ENCODE assay signal across 8 cellular contexts in genomic region chr2:201129044-201129505, GRCh38. TPM values are rescaled to one million over a fixed set of nuclear protein-coding genes. Genes with fewer than 3 reads are reported as not detected.
DNase-seq lines count a peak whose midpoint lies in the region; ATAC-seq and TF ChIP-seq lines count a peak whose summit lies in the region.

No MANE protein-coding gene starts in this region.

- peaks cover 32% of the 10 kb centered on the region for H3K4me1 Mint-ChIP-seq in type B pancreatic cell (ENCODE audit: unreplicated experiment)

- no peak for TF ChIP-seq CTCF in adrenal gland (IDR thresholded peaks at IDR 0.05)
- no peak for TF ChIP-seq CTCF in right lobe of liver (IDR thresholded peaks at IDR 0.05)
- TF ChIP-seq CTCF in type B pancreatic cell (conservative IDR thresholded peaks at IDR 0.05), result no peak

- TF ChIP-seq POLR2A in adrenal gland (IDR thresholded peaks at IDR 0.05) (no peak), right lobe of liver (IDR thresholded peaks at IDR 0.05) (no peak)

- H3K9me3 Mint-ChIP-seq in type B pancreatic cell, result no peaks in the 10 kb centered on the region

- DNase-seq in Daoy (ENCODE audit: low read depth) (peak; percentile 71), Kasumi-1 (lab: John Stamatoyannopoulos, UW) (peak; percentile 42 to 57), adrenal gland (peak in 2 of 7 donors; percentile 27 to 43), right lobe of liver (no peak), type B pancreatic cell (ENCODE audit: extremely low spot score, unreplicated experiment) (no peak), DMS114 treated with DMSO at 0.1 percent for 48 hours (lab: John Stamatoyannopoulos, UW; ENCODE audit: unreplicated experiment) (no peak), NCI-H1436 treated with DMSO at 0.1 percent for 48 hours (lab: John Stamatoyannopoulos, UW) (no peak)

- H3K4me1 ChIP-seq in adrenal gland (replicated peaks in 1 of 2), result peaks cover 72 to 94% of the 10 kb centered on the region in 2 donors
- H3K4me1 ChIP-seq in right lobe of liver, result peaks cover 0 to 66% (median 36%) of the 10 kb centered on the region in 4 donors

- H3K9me3 ChIP-seq in adrenal gland (replicated peaks in 1 of 3) (no peaks in the 10 kb centered on the region), right lobe of liver (no peaks in the 10 kb centered on the region)

- no peaks in the 10 kb centered on the region for H3K27me3 Mint-ChIP-seq in type B pancreatic cell

- ATAC-seq in right lobe of liver, result peak; percentile 8 to 50 (median 24)
- ATAC-seq in GM21619 (IDR thresholded peaks at IDR 0.05; ENCODE audit: unreplicated experiment), result no peak

- H3K4me3 Mint-ChIP-seq in type B pancreatic cell, result no peak overlapping the region

- peak overlapping the region in 1 of 4 donors; percentile 8 for H3K4me3 ChIP-seq in adrenal gland
- no peak overlapping the region for H3K4me3 ChIP-seq in right lobe of liver

- intact Hi-C loops in adrenal gland (cut with DNase I) (no loop called here), right lobe of liver (cut with DNase I) (no loop called here)

- H3K27ac Mint-ChIP-seq in type B pancreatic cell, result peak overlapping the region; percentile 76

- WGBS in adrenal gland, 4 donors, result 32 to 39% (median 36%) methylated on average over 4 of the region's 4 CpGs
- 24% methylated on average over 4 of the region's 4 CpGs for WGBS in right lobe of liver (ENCODE audit: insufficient coverage, low coverage, low lambda C conversion rate, missing lambda C conversion rate)

- H3K36me3 ChIP-seq in adrenal gland (replicated peaks in 1 of 2) (peaks cover 0 to 9% of the 10 kb centered on the region in 2 donors), right lobe of liver (peaks cover 0 to 16% (median 11%) of the 10 kb centered on the region in 4 donors)

- H3K27ac ChIP-seq in adrenal gland (peak overlapping the region; percentile 44 to 83 (median 72)), right lobe of liver (peak overlapping the region; percentile 69 to 87 (median 70))

- no peaks in the 10 kb centered on the region for H3K27me3 ChIP-seq in adrenal gland
- H3K27me3 ChIP-seq in right lobe of liver, result no peaks in the 10 kb centered on the region

- no peaks in the 10 kb centered on the region for H3K36me3 Mint-ChIP-seq in type B pancreatic cell

RNA-seq across cellular contexts. Expression of gene CFLAR, which starts 13.1 kb away (rescaled TPM):
- total RNA-seq in Daoy (2014; rRNA removed; shearing (Covaris generic)), result 25.1 and 26.3 TPM in 2 replicates
- 100 to 1,000 TPM in 5 of 8 donors, 10 to 100 TPM in 3; 62.8 to 267 (median 123) TPM for total RNA-seq in adrenal gland
- 10 to 100 TPM; 47.1 to 90.7 (median 53.6) TPM for polyA plus RNA-seq in adrenal gland
- total RNA-seq in right lobe of liver, result 10 to 100 TPM; 50.2 to 85.4 (median 66.3) TPM
- 26.5 and 58.5 TPM in 2 replicates for total RNA-seq in type B pancreatic cell (ENCODE audit: low replicate concordance)

RNA-seq across cellular contexts. Expression of gene CASP10, which starts 53.9 kb away (rescaled TPM):
- total RNA-seq in Daoy (2014; rRNA removed; shearing (Covaris generic)), result 2.3 and 2.9 TPM in 2 replicates
- 10 to 100 TPM in 1 of 8 donors, 1 to 10 TPM in 7; 3.3 to 12.8 (median 5.3) TPM for total RNA-seq in adrenal gland
- 1 to 10 TPM; 2.5 to 4.7 (median 2.5) TPM for polyA plus RNA-seq in adrenal gland
- total RNA-seq in right lobe of liver, result 1 to 10 TPM; 4.2 to 9.4 (median 8.4) TPM
- 1.6 and 3.6 TPM in 2 replicates for total RNA-seq in type B pancreatic cell (ENCODE audit: low replicate concordance)

RNA-seq across cellular contexts. Expression of gene NDUFB3, which starts 57.3 kb away (rescaled TPM):
- total RNA-seq in Daoy (2014; rRNA removed; shearing (Covaris generic)), result 180 and 303 TPM in 2 replicates
- total RNA-seq in adrenal gland (100 to 1,000 TPM in 4 of 8 donors, 10 to 100 TPM in 4; 34.5 to 169 (median 98.1) TPM), right lobe of liver (10 to 100 TPM; 44.5 to 63.9 (median 48.7) TPM), type B pancreatic cell (ENCODE audit: low replicate concordance) (101 TPM in 2 replicates)
- polyA plus RNA-seq in adrenal gland, result 100 to 1,000 TPM in 1 of 3 donors, 10 to 100 TPM in 2; 55.6 to 189 (median 91.8) TPM

RNA-seq across cellular contexts. Expression of gene HYCC2, which starts 57.6 kb away (rescaled TPM):
- 4.5 and 12.3 TPM in 2 replicates for total RNA-seq in Daoy (2014; rRNA removed; shearing (Covaris generic))
- total RNA-seq in adrenal gland, result 10 to 100 TPM in 6 of 8 donors, 1 to 10 TPM in 2; 5.8 to 36.6 (median 22.4) TPM
- polyA plus RNA-seq in adrenal gland, result 10 to 100 TPM in 1 of 3 donors, 1 to 10 TPM in 2; 3.9 to 11.7 (median 8.7) TPM
- total RNA-seq in right lobe of liver, result 10 to 100 TPM in 3 of 6 experiments, 1 to 10 TPM in 3; 5.5 to 14.0 (median 10.3) TPM
- 17.9 and 19.6 TPM in 2 replicates for total RNA-seq in type B pancreatic cell (ENCODE audit: low replicate concordance)

Comparison
In these comparisons a context has a peak if more than half of its experiments do, and no peak if none do; other contexts are left out.
1. DNase-seq: peak in Daoy (single experiment) and Kasumi-1 (2 of 2); none in right lobe of liver (0 of 3), type B pancreatic cell (single experiment), DMS114 treated with DMSO at 0.1 percent for 48 hours (single experiment) and NCI-H1436 treated with DMSO at 0.1 percent for 48 hours (single experiment).